Comparison of ENCODE assay signal across 10 cellular contexts in the genomic region with DNA sequence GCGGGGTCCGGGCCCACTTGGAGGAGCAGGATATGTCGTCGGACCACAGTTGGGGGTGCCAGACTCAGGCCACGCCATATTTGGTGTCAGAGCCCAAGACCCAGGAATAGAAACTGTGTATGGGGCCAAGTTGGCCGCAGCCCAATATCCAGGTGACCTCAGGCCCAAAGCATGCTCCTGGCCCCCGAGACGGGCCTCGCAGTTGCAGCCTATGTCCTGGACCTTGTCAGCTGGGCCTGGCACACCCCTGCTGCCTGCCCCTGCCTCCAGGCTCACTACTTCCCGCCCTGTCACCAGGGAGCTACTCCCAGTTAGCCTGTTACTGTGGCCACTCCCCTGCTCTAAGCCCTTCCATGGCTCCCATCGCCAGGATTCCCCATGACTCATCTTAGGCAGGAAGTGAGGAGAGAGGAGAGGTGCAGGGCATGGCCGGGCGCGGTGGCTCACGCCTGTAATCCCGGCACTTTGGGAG. TPM values are rescaled to one million over a fixed set of nuclear protein-coding genes. Genes with fewer than 3 reads are reported as not detected.
DNase-seq lines count a peak whose midpoint lies in the region; ATAC-seq and TF ChIP-seq lines count a peak whose summit lies in the region.
"Had no signal": no experiment of that assay in that cellular context is flagged by ENCODE, and none has a peak within 500 bp of the region (broad histone marks: within the 10 kb centered on the region; RNA-seq: fewer than 3 reads in every experiment).

No MANE protein-coding gene starts in this region.

- no peak overlapping the region for H2BK120ac ChIP-seq in mesendoderm (ENCODE audit: low read depth, low read length)

- H3K36me3 Mint-ChIP-seq in natural killer cell = no peaks in the 10 kb centered on the region

- no peaks in the 10 kb centered on the region for H3K9me3 Mint-ChIP-seq in natural killer cell
- H3K9me3 Mint-ChIP-seq: activated T-helper 1 cell treated with anti-CD3 and anti-CD28 coated beads, Interleukin-12 subunit alpha, Interleukin-12 subunit beta, Interleukin-2, Interleukin-4 antibody, amounts not matched to agents 30 ng/mL and 10 ng/mL and 1 ng/mL, durations not matched to agents 14 hours and 24 hours and 36 hours had no signal

- intact Hi-C loops in aorta (cut with DNase I) = no loop called here
- intact Hi-C loops in natural killer cell (cut with micrococcal nuclease) = no loop called here

- TF ChIP-seq CTCF in OCI-LY3 (IDR thresholded peaks at IDR 0.05; ENCODE audit: low read depth, low read length) (no peak), epithelial cell of proximal tubule (conservative IDR thresholded peaks at IDR 0.05; ENCODE audit: low read depth, low read length) (no peak), natural killer cell (IDR thresholded peaks at IDR 0.05) (no peak)

- H3K56ac ChIP-seq in mesendoderm (ENCODE audit: low read length) = no peak overlapping the region

- no peak overlapping the region for H3K18ac ChIP-seq in mesendoderm (ENCODE audit: low read length)

- H3K79me1 ChIP-seq in mesendoderm (ENCODE audit: low read length) = no peaks in the 10 kb centered on the region

- H3K27ac Mint-ChIP-seq in natural killer cell = no peak overlapping the region
- H3K27ac Mint-ChIP-seq: activated T-helper 1 cell treated with anti-CD3 and anti-CD28 coated beads, Interleukin-12 subunit alpha, Interleukin-12 subunit beta, Interleukin-2, Interleukin-4 antibody, amounts not matched to agents 30 ng/mL and 10 ng/mL and 1 ng/mL, durations not matched to agents 14 hours and 24 hours and 36 hours had no signal

- H3K4me3 Mint-ChIP-seq in natural killer cell = no peak overlapping the region
- H3K4me3 Mint-ChIP-seq: activated T-helper 1 cell treated with anti-CD3 and anti-CD28 coated beads, Interleukin-12 subunit alpha, Interleukin-12 subunit beta, Interleukin-2, Interleukin-4 antibody, amounts not matched to agents 30 ng/mL and 10 ng/mL and 1 ng/mL, durations not matched to agents 14 hours and 24 hours and 36 hours had no signal

- H3K23ac ChIP-seq in mesendoderm (ENCODE audit: low read length) = no peak overlapping the region

- no peak overlapping the region for H2BK5ac ChIP-seq in mesendoderm (ENCODE audit: low read length)

- H3K4me3 ChIP-seq in OCI-LY3 (ENCODE audit: low read length) (no peak overlapping the region), epithelial cell of proximal tubule (ENCODE audit: low read depth, low read length) (no peak overlapping the region), mesendoderm (ENCODE audit: low read length) (no peak overlapping the region), aorta (ENCODE audit: low read length in 2 of 2) (no peak overlapping the region)

- no peaks in the 10 kb centered on the region for H3K4me1 Mint-ChIP-seq in natural killer cell

- DNase-seq in epithelial cell of proximal tubule (ENCODE audit: low read depth) (peak; percentile 53), mesendoderm (peak; percentile 79), aorta (peak; percentile 94 to 95), NCI-H524 (lab: John Stamatoyannopoulos, UW) (no peak), natural killer cell (no peak), caudate nucleus (lab: John Stamatoyannopoulos, UW) (no peak)
- DNase-seq: SHP77 had no signal

- H4K8ac ChIP-seq in mesendoderm (ENCODE audit: low read depth, low read length) = no peak overlapping the region

- H3K4ac ChIP-seq in mesendoderm (ENCODE audit: low read depth, low read length) = no peak overlapping the region

- H3K27me3 Mint-ChIP-seq in natural killer cell (ENCODE audit: low read depth in 2 of 2) = no peaks in the 10 kb centered on the region

- H2AK5ac ChIP-seq in mesendoderm (ENCODE audit: low read length) = peak overlapping the region; percentile 65

- no peak overlapping the region for H3K27ac ChIP-seq in OCI-LY3 (ENCODE audit: low read length)
- no peak overlapping the region for H3K27ac ChIP-seq in mesendoderm (ENCODE audit: low read depth, low read length)
- H3K27ac ChIP-seq in aorta (ENCODE audit: low read depth in 1 of 2, low read length in 2 of 2) = peak overlapping the region; percentile 64 to 94
- H3K27ac ChIP-seq in caudate nucleus (ENCODE audit: low read depth, low read length) = no peak overlapping the region

- 0 out of 2 replicates have a peak overlapping the region, but pooled peaks have one; percentile 5 for H3K4me2 ChIP-seq in OCI-LY3 (ENCODE audit: low read length)
- no peak overlapping the region for H3K4me2 ChIP-seq in mesendoderm (ENCODE audit: low read length)

- H3K36me3 ChIP-seq in OCI-LY3 (replicated peaks; ENCODE audit: low read depth, low read length) (no peaks in the 10 kb centered on the region), mesendoderm (ENCODE audit: control insufficient read depth, insufficient read depth, low read length) (no peaks in the 10 kb centered on the region), aorta (ENCODE audit: control insufficient read depth in 1 of 2, insufficient read depth in 2 of 2, low read length in 1 of 2) (peaks cover 0 to 6% of the 10 kb centered on the region in 2 donors)

- H4K5ac ChIP-seq in mesendoderm (ENCODE audit: low read length) = no peak overlapping the region

- no peaks in the 10 kb centered on the region for H4K20me1 ChIP-seq in OCI-LY3 (ENCODE audit: insufficient read depth, low read length)

- no CpG with 5 or more reads among the region's 16 CpGs for WGBS in mesendoderm (ENCODE audit: extremely low coverage, insufficient coverage, low lambda C conversion rate)
- 0 to 5% methylated on average over 16 of the region's 16 CpGs for WGBS in aorta, 2 donors

- H3K9ac ChIP-seq in OCI-LY3 (ENCODE audit: low read length) (no peak overlapping the region), mesendoderm (ENCODE audit: low read length) (no peak overlapping the region)

- ATAC-seq in aorta (ENCODE audit: low FRiP score) = peak; percentile 88
- no peak for ATAC-seq in natural killer cell
- no peak for ATAC-seq in HG03097 (IDR thresholded peaks at IDR 0.05; ENCODE audit: low FRiP score, unreplicated experiment)

- H3K9me3 ChIP-seq in OCI-LY3 (ENCODE audit: insufficient read depth, low read length) (no peaks in the 10 kb centered on the region), aorta (ENCODE audit: control insufficient read depth, low read length) (no peaks in the 10 kb centered on the region)

- H3K79me2 ChIP-seq in OCI-LY3 (ENCODE audit: low read length) (no peaks in the 10 kb centered on the region), mesendoderm (ENCODE audit: control insufficient read depth, insufficient read depth, low read length) (no peaks in the 10 kb centered on the region)

- H3K4me1 ChIP-seq in OCI-LY3 (ENCODE audit: low read length) = peaks cover 32% of the 10 kb centered on the region
- peaks cover 3% of the 10 kb centered on the region for H3K4me1 ChIP-seq in mesendoderm (ENCODE audit: control insufficient read depth, low read depth, low read length)
- H3K4me1 ChIP-seq in aorta (ENCODE audit: control insufficient read depth in 1 of 2, insufficient read depth in 2 of 2, low read length in 2 of 2) = no peaks in the 10 kb centered on the region

- no peak overlapping the region for H2BK15ac ChIP-seq in mesendoderm (replicated peaks; ENCODE audit: low read depth)

- no peak overlapping the region for H2AFZ ChIP-seq in OCI-LY3 (ENCODE audit: low read depth, low read length)

- H3K27me3 ChIP-seq in OCI-LY3 (ENCODE audit: low read depth, low read length) = no peaks in the 10 kb centered on the region
- no peaks in the 10 kb centered on the region for H3K27me3 ChIP-seq in mesendoderm (ENCODE audit: insufficient read depth, low read length, poor library complexity)
- H3K27me3 ChIP-seq in aorta (ENCODE audit: control insufficient read depth in 1 of 2, insufficient read depth in 2 of 2, low read length in 1 of 2) = no peaks in the 10 kb centered on the region

RNA-seq across cellular contexts. Expression of a gene that starts 23.1 kb away (rescaled TPM):
- 16.2 and 17.8 TPM in 2 replicates for total RNA-seq in epithelial cell of proximal tubule
- polyA plus RNA-seq in mesendoderm (2013, experiment 1 of 2) = 5.9 TPM
- polyA plus RNA-seq in mesendoderm (2013, experiment 2 of 2) = 5.8 TPM
- total RNA-seq in aorta = 10 to 100 TPM; 62.1 to 72.3 TPM
- polyA plus RNA-seq in aorta = 10 to 100 TPM; 15.8 to 75.8 TPM
- under 1 TPM in 1 of 3 donors, not detected in 2; 0.26 TPM for total RNA-seq in natural killer cell
- total RNA-seq: activated T-helper 1 cell treated with anti-CD3 and anti-CD28 coated beads, Interleukin-12 subunit alpha, Interleukin-12 subunit beta, Interleukin-2, Interleukin-4 antibody, amounts not matched to agents 30 ng/mL and 10 ng/mL and 1 ng/mL, durations not matched to agents 14 hours and 24 hours and 36 hours had no signal

RNA-seq across cellular contexts. Expression of a gene that starts 48.4 kb away (rescaled TPM):
- 122 and 136 TPM in 2 replicates for total RNA-seq in epithelial cell of proximal tubule
- 96.2 TPM for polyA plus RNA-seq in mesendoderm (2013, experiment 1 of 2)
- polyA plus RNA-seq in mesendoderm (2013, experiment 2 of 2) = 99.0 TPM
- 100 to 1,000 TPM; 430 to 444 TPM for total RNA-seq in aorta
- 100 to 1,000 TPM; 346 to 756 TPM for polyA plus RNA-seq in aorta
- 10 to 100 TPM; 55.7 to 72.6 (median 68.0) TPM for total RNA-seq in natural killer cell

RNA-seq across cellular contexts. Expression of a gene that starts 57.2 kb away (rescaled TPM):
- 0.58 TPM in 1 of 2 replicates, not detected in the other for total RNA-seq in epithelial cell of proximal tubule
- not detected for polyA plus RNA-seq in mesendoderm (2013, experiment 1 of 2)
- polyA plus RNA-seq in mesendoderm (2013, experiment 2 of 2) = not detected
- total RNA-seq in aorta = 1 to 10 TPM; 1.5 to 2.7 TPM
- not detected for polyA plus RNA-seq in aorta
- 1 to 10 TPM; 4.5 to 6.4 (median 6.1) TPM for total RNA-seq in natural killer cell

Comparison
In these comparisons a context has a peak if more than half of its experiments do, and no peak if none do; other contexts are left out.
1. H3K27ac ChIP-seq: peak in aorta (2 of 2); none in OCI-LY3 (single experiment), mesendoderm (single experiment) and caudate nucleus (single experiment).
2. DNase-seq: peak in epithelial cell of proximal tubule (single experiment), mesendoderm (single experiment) and aorta (2 of 2); none in NCI-H524 (0 of 2), natural killer cell (single experiment) and caudate nucleus (0 of 61).
3. RNA of a gene that starts 23.1 kb away (total RNA-seq): 62.1 to 72.3 TPM in aorta and 16.2 to 17.8 TPM in epithelial cell of proximal tubule; 0.26 TPM in natural killer cell; every median in the first group is over 10 times any median in the second.